Comparison of ENCODE assay signal across 22 cellular contexts in the genomic region with DNA sequence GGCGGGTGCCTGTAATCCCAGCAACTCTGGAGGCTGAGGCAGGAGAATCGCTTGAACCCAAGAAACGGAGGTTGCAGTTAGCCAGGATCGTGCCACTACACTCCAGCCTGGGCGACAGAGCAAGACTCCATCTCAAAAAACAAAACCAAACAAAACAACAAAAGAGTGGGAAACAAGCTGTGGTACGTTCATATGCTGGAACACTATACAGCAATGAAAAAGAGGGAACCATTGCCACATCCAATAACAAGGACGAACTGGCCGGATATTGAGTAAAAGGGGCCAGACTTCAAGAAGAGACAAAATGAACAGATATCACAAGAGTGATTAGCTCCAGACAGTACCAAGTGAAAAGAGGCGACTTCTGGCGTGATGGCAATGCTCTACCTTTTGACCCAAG. TPM values are rescaled to one million over a fixed set of nuclear protein-coding genes. Genes with fewer than 3 reads are reported as not detected.
DNase-seq lines count a peak whose midpoint lies in the region; ATAC-seq, FAIRE-seq and TF ChIP-seq lines count a peak whose summit lies in the region.
"Had no signal": no experiment of that assay in that cellular context is flagged by ENCODE, and none has a peak within 500 bp of the region (broad histone marks: within the 10 kb centered on the region; RNA-seq: fewer than 3 reads in every experiment).

No MANE protein-coding gene starts in this region.

- no peaks in the 10 kb centered on the region for H3K27me3 Mint-ChIP-seq in naive thymus-derived CD8-positive, alpha-beta T cell
- H3K27me3 Mint-ChIP-seq: B cell; CD4-positive, alpha-beta T cell had no signal

- H3K36me3 ChIP-seq in HEK293 (ENCODE audit: control insufficient read depth in 2 of 2, insufficient read depth in 1 of 2, low read length in 2 of 2) (peaks cover 0 to 2% of the 10 kb centered on the region in 2 experiments; a peak in 1 of 3 replicates), H1 (ENCODE audit: control insufficient read depth in 2 of 4, insufficient read depth in 4 of 4, low read length in 3 of 4) (0 out of 8 replicates have a peak, but pooled peaks cover 0 to 3% (median 0%) of the 10 kb centered on the region in 4 experiments), aorta (ENCODE audit: control insufficient read depth in 1 of 2, insufficient read depth in 2 of 2, low read length in 1 of 2) (no peaks in the 10 kb centered on the region)

- H3K56ac ChIP-seq in H1 (replicated peaks; ENCODE audit: insufficient read length, low read depth, low read length): no peak overlapping the region

- peaks cover 7 to 14% of the 10 kb centered on the region in 2 experiments for H4K20me1 ChIP-seq in H1 (replicated peaks in 1 of 2; ENCODE audit: control insufficient read depth in 1 of 2, insufficient read depth in 2 of 2, low read length in 2 of 2)

- H3K14ac ChIP-seq in H1 (ENCODE audit: insufficient read length): no peak overlapping the region

- TF ChIP-seq RAD21 in A549 (conservative IDR thresholded peaks at IDR 0.05 in 1 of 2, IDR thresholded peaks at IDR 0.05 in 1 of 2) (no peak), H1 (IDR thresholded peaks at IDR 0.05 in 1 of 2, conservative IDR thresholded peaks at IDR 0.05 in 1 of 2; ENCODE audit: low read depth in 2 of 2, low read length in 2 of 2) (no peak)

- H4K8ac ChIP-seq in H1 (ENCODE audit: extremely low read depth, insufficient read depth, low read length): no peak overlapping the region

- H3K79me1 ChIP-seq in H1 (ENCODE audit: low read depth, low read length): no peaks in the 10 kb centered on the region; the same call in 1 of the 2 replicates

- H3K27ac ChIP-seq in A549 (no peak overlapping the region), HEK293 (ENCODE audit: extremely low read depth, low read depth, low read length) (no peak overlapping the region), H1 (ENCODE audit: low read depth, low read length) (no peak overlapping the region), aorta (ENCODE audit: low read depth in 1 of 2, low read length in 2 of 2) (no peak overlapping the region)
- H3K27ac ChIP-seq: BLaER1 treated with 17β-estradiol and CSF1 and Interleukin-3, amounts not matched to agents 10 nM and 100 nM; C4-2B had no signal

- no peak for TF ChIP-seq CTCF in A549 (IDR thresholded peaks at IDR 0.05)
- no peak for TF ChIP-seq CTCF in HEK293 (tag by site-specific recombination; IDR thresholded peaks at IDR 0.05)
- no peak for TF ChIP-seq CTCF in H1 (IDR thresholded peaks at IDR 0.05; ENCODE audit: control extremely low read depth in 1 of 3, insufficient read depth in 1 of 3, low read depth in 1 of 3, low read length in 3 of 3)

- no peak overlapping the region for H2BK12ac ChIP-seq in H1 (ENCODE audit: low read depth, low read length)

- no peak overlapping the region for H3K27ac Mint-ChIP-seq in naive thymus-derived CD8-positive, alpha-beta T cell
- H3K27ac Mint-ChIP-seq: B cell; CD4-positive, alpha-beta T cell; CD8-positive, alpha-beta T cell had no signal

- FAIRE-seq in A549 (lab: Jason Lieb, UNC) (no peak), H1 (lab: Jason Lieb, UNC) (no peak)
- FAIRE-seq: A204.1, D721Med, G401.6, GM12891, GM19239 had no signal

- no peak overlapping the region for H2BK120ac ChIP-seq in H1 (replicated peaks; ENCODE audit: low read depth, low read length)

- H3K4ac ChIP-seq in H1 (replicated peaks; ENCODE audit: insufficient read length, low read depth, low read length): no peak overlapping the region

- no peak overlapping the region for H2AFZ ChIP-seq in H1 (ENCODE audit: low read length)

- H4K5ac ChIP-seq in H1 (ENCODE audit: insufficient read length, low read depth, low read length): no peak overlapping the region

- H3K4me2 ChIP-seq in A549: no peak overlapping the region
- H3K4me2 ChIP-seq in H1 (ENCODE audit: insufficient read depth in 1 of 2, low read depth in 2 of 2, low read length in 2 of 2): no peak overlapping the region
- H3K4me2 ChIP-seq: BLaER1 treated with 17β-estradiol and CSF1 and Interleukin-3, amounts not matched to agents 10 nM and 100 nM had no signal

- intact Hi-C loops in aorta (cut with DNase I): no loop called here

- no peak overlapping the region for H3K9ac ChIP-seq in H1 (replicated peaks in 1 of 4; ENCODE audit: extremely low read depth in 1 of 4, low read depth in 3 of 4, low read length in 3 of 4)
- H3K9ac ChIP-seq: BLaER1 treated with 17β-estradiol and CSF1 and Interleukin-3, amounts not matched to agents 10 nM and 100 nM had no signal

- peaks cover 0 to 2% of the 10 kb centered on the region in 2 experiments; a peak in 1 of 4 replicates for H3K79me2 ChIP-seq in H1 (ENCODE audit: control insufficient read depth in 1 of 2, insufficient read depth in 2 of 2, low read length in 2 of 2)

- no peak overlapping the region for H2BK15ac ChIP-seq in H1 (ENCODE audit: low read length)

- no peaks in the 10 kb centered on the region for H3K36me3 Mint-ChIP-seq in naive thymus-derived CD8-positive, alpha-beta T cell

- POLR2A ChIA-PET in A549 (lab: Yijun Ruan, JAX) (no interaction called here), HEK293 (lab: Yijun Ruan, JAX) (no interaction called here), H1 (lab: Charles Lee; ENCODE audit: partially characterized antibody) (interaction anchor here (1.2 kb wide), 1 partner anchor 163 kb away, joined by 4 read pairs; no protein-coding TSS in a partner anchor)
- POLR2A ChIA-PET in naive thymus-derived CD8-positive, alpha-beta T cell (lab: Charles Lee): no interaction called here

- no peak for TF ChIP-seq EP300 in A549 (IDR thresholded peaks at IDR 0.05)
- TF ChIP-seq EP300 in H1 (IDR thresholded peaks at IDR 0.05; ENCODE audit: borderline replicate concordance in 1 of 2, low read depth in 2 of 2, low read length in 2 of 2): no peak

- H3K27me3 ChIP-seq in H1 (replicated peaks in 1 of 4; ENCODE audit: control insufficient read depth in 3 of 4, extremely low read depth in 1 of 4, insufficient read depth in 3 of 4, low read length in 3 of 4) (no peaks in the 10 kb centered on the region; a peak in 3 of 7 replicates), aorta (ENCODE audit: control insufficient read depth in 1 of 2, insufficient read depth in 2 of 2, low read length in 1 of 2) (no peaks in the 10 kb centered on the region)
- H3K27me3 ChIP-seq: BLaER1 treated with 17β-estradiol and CSF1 and Interleukin-3, amounts not matched to agents 10 nM and 100 nM had no signal

- no peaks in the 10 kb centered on the region for H3K9me3 ChIP-seq in A549
- no peaks in the 10 kb centered on the region for H3K9me3 ChIP-seq in HEK293 (ENCODE audit: control insufficient read depth, insufficient read depth, low read depth, low read length)
- H3K9me3 ChIP-seq in H1 (ENCODE audit: insufficient read depth in 2 of 2, low read depth in 1 of 2, low read length in 1 of 2): no peaks in the 10 kb centered on the region
- no peaks in the 10 kb centered on the region for H3K9me3 ChIP-seq in aorta (ENCODE audit: control insufficient read depth, low read length)
- H3K9me3 ChIP-seq: BLaER1 treated with 17β-estradiol and CSF1 and Interleukin-3, amounts not matched to agents 10 nM and 100 nM; Caco-2 had no signal

- no peak overlapping the region for H3K23ac ChIP-seq in H1 (ENCODE audit: insufficient read length)

- H3K4me3 Mint-ChIP-seq in naive thymus-derived CD8-positive, alpha-beta T cell: no peak overlapping the region
- H3K4me3 Mint-ChIP-seq: B cell; CD4-positive, alpha-beta T cell; CD8-positive, alpha-beta T cell had no signal

- no peak overlapping the region for H3K18ac ChIP-seq in H1 (ENCODE audit: extremely low read depth, low read length)

- no peak for DNase-seq in A549 (ENCODE audit: low read depth in 1 of 2, low spot score in 1 of 2)
- DNase-seq in H1 (ENCODE audit: low read depth in 1 of 2, low spot score in 2 of 2): no peak
- DNase-seq in naive thymus-derived CD8-positive, alpha-beta T cell: no peak
- DNase-seq in aorta: no peak
- DNase-seq: 8988T; AML-193; Caco-2; Calu3; CD4-positive, alpha-beta T cell; CD8-positive, alpha-beta T cell; DMS79 treated with DMSO at 0.1 percent for 48 hours; GF-D8 had no signal

- ATAC-seq in A549 (no peak), HG03354 (IDR thresholded peaks at IDR 0.05; ENCODE audit: poor library complexity, severe bottlenecking, unreplicated experiment) (no peak), aorta (ENCODE audit: low FRiP score) (no peak)
- no peak for ATAC-seq in naive thymus-derived CD8-positive, alpha-beta T cell
- ATAC-seq: CD8-positive, alpha-beta T cell had no signal

- WGBS in A549 (ENCODE audit: missing lambda C conversion rate): 94% methylated on average over 10 of the region's 10 CpGs
- WGBS in H1 (ENCODE audit: extremely low coverage in 1 of 2, insufficient coverage in 1 of 2, insufficient read length in 1 of 2, insufficient replicate concordance in 2 of 2, low coverage in 1 of 2, low lambda C conversion rate in 2 of 2, missing lambda C conversion rate in 1 of 2), 2 experiments: 95% methylated on average over 10 of the region's 10 CpGs; no CpG with 5 or more reads in 1 of the 2 experiments
- WGBS in aorta, 2 donors: 96 to 98% methylated on average over 10 of the region's 10 CpGs

- peaks cover 2 to 11% (median 8%) of the 10 kb centered on the region in 4 donors for H3K4me1 Mint-ChIP-seq in naive thymus-derived CD8-positive, alpha-beta T cell

- H3K4me3 ChIP-seq in A549: no peak overlapping the region
- H3K4me3 ChIP-seq in HEK293 (ENCODE audit: low read depth, low read length): no peak overlapping the region
- H3K4me3 ChIP-seq in H1 (ENCODE audit: extremely low read depth in 1 of 4, insufficient read depth in 2 of 4, low read depth in 3 of 4, low read length in 4 of 4): no peak overlapping the region
- H3K4me3 ChIP-seq in aorta (ENCODE audit: low read length in 2 of 2): no peak overlapping the region
- H3K4me3 ChIP-seq: BLaER1 treated with 17β-estradiol and CSF1 and Interleukin-3, amounts not matched to agents 10 nM and 100 nM had no signal

- H3K4me1 ChIP-seq in A549 (peaks cover 7% of the 10 kb centered on the region), HEK293 (ENCODE audit: control insufficient read depth, insufficient read depth, low read length) (0 out of 2 replicates have a peak, but pooled peaks cover 2% of the 10 kb centered on the region), H1 (replicated peaks in 1 of 4; ENCODE audit: control insufficient read depth in 3 of 4, insufficient read depth in 4 of 4, low read length in 3 of 4) (peaks cover 0 to 11% (median 9%) of the 10 kb centered on the region in 4 experiments; a peak in 6 of 7 replicates), aorta (ENCODE audit: control insufficient read depth in 1 of 2, insufficient read depth in 2 of 2, low read length in 2 of 2) (no peaks in the 10 kb centered on the region)

- H4K91ac ChIP-seq in H1 (replicated peaks; ENCODE audit: insufficient read length, low read length): no peak overlapping the region

- no peak overlapping the region for H2AK5ac ChIP-seq in H1 (ENCODE audit: low read depth, low read length)

- H2BK5ac ChIP-seq in H1 (ENCODE audit: low read depth, low read length): no peak overlapping the region

- H3K9me3 Mint-ChIP-seq in naive thymus-derived CD8-positive, alpha-beta T cell: no peaks in the 10 kb centered on the region
- H3K9me3 Mint-ChIP-seq: CD4-positive, alpha-beta T cell; CD8-positive, alpha-beta T cell had no signal

- TF ChIP-seq POLR2A in A549 (IDR thresholded peaks at IDR 0.05; ENCODE audit: low read length): no peak
- no peak for TF ChIP-seq POLR2A in H1 (IDR thresholded peaks at IDR 0.05; ENCODE audit: control extremely low read depth in 1 of 2, low read depth in 2 of 2, low read length in 2 of 2)

- no peak overlapping the region for H2BK20ac ChIP-seq in H1 (ENCODE audit: low read length)

- CTCF ChIA-PET in A549 (lab: Yijun Ruan, JAX): interaction anchor here (1.4 to 5.7 kb wide), 2 partner anchors 10 to 124 kb away, joined by 3 to 68 read pairs; no protein-coding TSS in a partner anchor
- CTCF ChIA-PET in HEK293 (lab: Yijun Ruan, JAX): interaction anchor here (0.7 to 1.8 kb wide), 2 partner anchors 12 to 143 kb away, joined by 3 to 5 read pairs; no protein-coding TSS in a partner anchor
- CTCF ChIA-PET in H1 (lab: Charles Lee; ENCODE audit: partially characterized antibody): interaction anchor here (1.2 kb wide), 1 partner anchor 8 kb away, joined by 3 read pairs; no protein-coding TSS in a partner anchor

- peaks cover 3% of the 10 kb centered on the region; the same call in 1 of the 2 replicates for H3K23me2 ChIP-seq in H1 (ENCODE audit: low read depth, low read length)

RNA-seq across cellular contexts. Expression of gene MACROD1, which starts 4.9 kb away (rescaled TPM):
- polyA plus RNA-seq in A549 (2011; rRNA removed) (10.0 and 16.6 TPM in 2 replicates), A549 (2017; fragmentation: RNase III; extraction: RNeasy Plus Mini Kit Qiagen cat#74134 plus additional on column Dnase treatment) (12.0 to 16.4 TPM (median 15.1 TPM) in 3 replicates), H1 (2011; rRNA removed) (34.1 and 107 TPM in 2 replicates), aorta (100 to 1,000 TPM; 111 to 125 TPM)
- polyA plus RNA-seq in A549 (2012; cell fraction: cytosol; rRNA removed): 8.8 and 11.9 TPM in 2 replicates
- polyA plus RNA-seq in A549 (2012; cell fraction: nucleus; rRNA removed): 13.7 and 20.8 TPM in 2 replicates
- polyA minus RNA-seq in A549 (2011; rRNA and poly(A)+ RNA removed): 3.5 and 6.7 TPM in 2 replicates
- 19.5 and 19.6 TPM in 2 replicates for total RNA-seq in H1 (2021; fragmentation: NEBNext Ultra II Directional; extraction: Animal tissue kit (Norgen Biotek cat#: 25700))
- 32.4 TPM for polyA plus RNA-seq in H1 (2011; cell fraction: cytosol; rRNA removed)
- 76.9 TPM for polyA plus RNA-seq in H1 (2011; cell fraction: nucleus; rRNA removed)
- polyA plus RNA-seq in H1 (2012, experiment 1 of 2): 11.6 to 26.0 TPM (median 19.7 TPM) in 4 replicates
- 38.9 TPM for polyA plus RNA-seq in H1 (2012, experiment 2 of 2)
- 15.5 TPM for polyA plus RNA-seq in H1 (2013, experiment 1 of 2)
- polyA plus RNA-seq in H1 (2013, experiment 2 of 2): 18.0 TPM
- 1.8 and 2.5 TPM in 2 replicates for polyA minus RNA-seq in H1 (2011; rRNA and poly(A)+ RNA removed)
- 21.4 TPM for polyA minus RNA-seq in H1 (2011; cell fraction: cytosol; rRNA and poly(A)+ RNA removed)
- polyA minus RNA-seq in H1 (2011; cell fraction: nucleus; rRNA and poly(A)+ RNA removed): 16.9 TPM
- 10 to 100 TPM; 10.8 to 14.4 TPM for total RNA-seq in naive thymus-derived CD8-positive, alpha-beta T cell
- 10 to 100 TPM in 2 of 3 donors, 1 to 10 TPM in 1; 7.3 to 14.4 (median 10.7) TPM for polyA plus RNA-seq in naive thymus-derived CD8-positive, alpha-beta T cell
- 10 to 100 TPM; 12.7 to 19.0 TPM for total RNA-seq in aorta

RNA-seq across cellular contexts. Expression of gene STIP1, which starts 24.9 kb away (rescaled TPM):
- polyA plus RNA-seq in A549 (2011; rRNA removed) (288 and 300 TPM in 2 replicates), A549 (2017; fragmentation: RNase III; extraction: RNeasy Plus Mini Kit Qiagen cat#74134 plus additional on column Dnase treatment) (274 to 320 TPM (median 297 TPM) in 3 replicates), H1 (2011; rRNA removed) (140 and 151 TPM in 2 replicates), aorta (10 to 100 TPM; 31.0 to 40.4 TPM)
- 268 and 305 TPM in 2 replicates for polyA plus RNA-seq in A549 (2012; cell fraction: cytosol; rRNA removed)
- polyA plus RNA-seq in A549 (2012; cell fraction: nucleus; rRNA removed): 273 and 299 TPM in 2 replicates
- 535 and 537 TPM in 2 replicates for polyA minus RNA-seq in A549 (2011; rRNA and poly(A)+ RNA removed)
- total RNA-seq in H1 (2021; fragmentation: NEBNext Ultra II Directional; extraction: Animal tissue kit (Norgen Biotek cat#: 25700)): 316 and 329 TPM in 2 replicates
- 252 TPM for polyA plus RNA-seq in H1 (2011; cell fraction: cytosol; rRNA removed)
- polyA plus RNA-seq in H1 (2011; cell fraction: nucleus; rRNA removed): 221 TPM
- 305 to 468 TPM (median 341 TPM) in 4 replicates for polyA plus RNA-seq in H1 (2012, experiment 1 of 2)
- 185 TPM for polyA plus RNA-seq in H1 (2012, experiment 2 of 2)
- 190 TPM for polyA plus RNA-seq in H1 (2013, experiment 1 of 2)
- polyA plus RNA-seq in H1 (2013, experiment 2 of 2): 182 TPM
- polyA minus RNA-seq in H1 (2011; rRNA and poly(A)+ RNA removed): 373 and 434 TPM in 2 replicates
- 164 TPM for polyA minus RNA-seq in H1 (2011; cell fraction: cytosol; rRNA and poly(A)+ RNA removed)
- polyA minus RNA-seq in H1 (2011; cell fraction: nucleus; rRNA and poly(A)+ RNA removed): 201 TPM
- total RNA-seq in naive thymus-derived CD8-positive, alpha-beta T cell: 100 to 1,000 TPM; 110 to 114 TPM
- 100 to 1,000 TPM in 1 of 3 donors, 10 to 100 TPM in 2; 59.4 to 132 (median 66.2) TPM for polyA plus RNA-seq in naive thymus-derived CD8-positive, alpha-beta T cell
- 100 to 1,000 TPM in 1 of 2 donors, 10 to 100 TPM in 1; 67.9 to 111 TPM for total RNA-seq in aorta

RNA-seq across cellular contexts. Expression of gene FERMT3, which starts 45.5 kb away (rescaled TPM):
- polyA plus RNA-seq in A549 (2011; rRNA removed): 0.42 and 0.56 TPM in 2 replicates
- polyA plus RNA-seq in A549 (2012; cell fraction: cytosol; rRNA removed): 2.6 and 3.2 TPM in 2 replicates
- polyA plus RNA-seq in A549 (2012; cell fraction: nucleus; rRNA removed): 36.7 and 41.4 TPM in 2 replicates
- 1.9 to 2.1 TPM (median 2.0 TPM) in 3 replicates for polyA plus RNA-seq in A549 (2017; fragmentation: RNase III; extraction: RNeasy Plus Mini Kit Qiagen cat#74134 plus additional on column Dnase treatment)
- 0.66 and 0.68 TPM in 2 replicates for polyA minus RNA-seq in A549 (2011; rRNA and poly(A)+ RNA removed)
- 1.4 and 2.7 TPM in 2 replicates for total RNA-seq in H1 (2021; fragmentation: NEBNext Ultra II Directional; extraction: Animal tissue kit (Norgen Biotek cat#: 25700))
- polyA plus RNA-seq in H1 (2011; rRNA removed): 3.7 and 5.9 TPM in 2 replicates
- polyA plus RNA-seq in H1 (2011; cell fraction: cytosol; rRNA removed): 4.0 TPM
- 20.1 TPM for polyA plus RNA-seq in H1 (2011; cell fraction: nucleus; rRNA removed)
- polyA plus RNA-seq in H1 (2012, experiment 1 of 2): 2.2 to 6.1 TPM (median 3.2 TPM) in 4 replicates
- 3.0 TPM for polyA plus RNA-seq in H1 (2012, experiment 2 of 2)
- polyA plus RNA-seq in H1 (2013, experiment 1 of 2): 1.1 TPM
- polyA plus RNA-seq in H1 (2013, experiment 2 of 2): 1.0 TPM
- 0.32 and 2.0 TPM in 2 replicates for polyA minus RNA-seq in H1 (2011; rRNA and poly(A)+ RNA removed)
- polyA minus RNA-seq in H1 (2011; cell fraction: cytosol; rRNA and poly(A)+ RNA removed): 0.88 TPM
- 5.9 TPM for polyA minus RNA-seq in H1 (2011; cell fraction: nucleus; rRNA and poly(A)+ RNA removed)
- 100 to 1,000 TPM; 104 to 108 TPM for total RNA-seq in naive thymus-derived CD8-positive, alpha-beta T cell
- polyA plus RNA-seq in naive thymus-derived CD8-positive, alpha-beta T cell: 100 to 1,000 TPM; 125 to 149 (median 129) TPM
- 10 to 100 TPM; 35.6 to 42.6 TPM for total RNA-seq in aorta
- 10 to 100 TPM; 22.2 to 38.1 TPM for polyA plus RNA-seq in aorta
